Comparison of ENCODE assay signal across 8 cellular contexts in the genomic region with DNA sequence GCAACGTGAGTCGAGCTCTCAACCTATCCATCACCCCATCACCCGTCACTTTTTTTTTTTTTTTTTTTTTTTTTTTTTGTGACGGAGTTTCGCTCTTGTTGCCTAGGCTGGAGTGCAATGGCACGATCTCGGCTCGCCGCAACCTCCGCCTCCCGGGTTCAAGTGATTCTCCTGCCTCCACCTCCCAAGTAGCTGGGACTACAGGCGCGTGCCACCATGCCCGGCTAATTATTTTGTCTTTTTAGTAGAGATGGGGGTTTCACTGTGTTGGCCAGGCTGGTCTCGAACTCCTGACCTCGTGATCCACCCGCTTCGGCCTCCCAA. TPM values are rescaled to one million over a fixed set of nuclear protein-coding genes. Genes with fewer than 3 reads are reported as not detected.
DNase-seq lines count a peak whose midpoint lies in the region; ATAC-seq and TF ChIP-seq lines count a peak whose summit lies in the region.
"Not testable (repeated sequence)": the region's sequence is repeated elsewhere in the genome, so short reads cannot be mapped to it uniquely, and the experiment has no call there.

No MANE protein-coding gene starts in this region.

- not testable (repeated sequence) for H3K9me3 ChIP-seq in BLaER1; KOPT-K1 (ENCODE audit: insufficient read depth, low read length, poor library complexity, severe bottlenecking); right atrium auricular region

- peaks cover 70% of the 10 kb centered on the region for H3K4me1 ChIP-seq in BLaER1
- H3K4me1 ChIP-seq in right atrium auricular region, result not testable (repeated sequence)

- not testable (repeated sequence) for H3K36me3 Mint-ChIP-seq in activated CD4-positive, alpha-beta memory T cell treated with anti-CD3 and anti-CD28 coated beads for 36 hours; chondrocyte (ENCODE audit: low read depth); naive thymus-derived CD8-positive, alpha-beta T cell

- H3K27me3 Mint-ChIP-seq in activated CD4-positive, alpha-beta memory T cell treated with anti-CD3 and anti-CD28 coated beads for 36 hours; chondrocyte (ENCODE audit: low read depth); naive thymus-derived CD8-positive, alpha-beta T cell; stimulated activated naive CD8-positive, alpha-beta T cell treated with anti-CD3 and anti-CD28 coated beads, Interleukin-15, amount 100 ng/mL, for 72 hours: not testable (repeated sequence)

- H3K4me1 Mint-ChIP-seq in activated CD4-positive, alpha-beta memory T cell treated with anti-CD3 and anti-CD28 coated beads for 36 hours (ENCODE audit: low read depth), result peaks cover 13% of the 10 kb centered on the region
- peaks cover 23% of the 10 kb centered on the region for H3K4me1 Mint-ChIP-seq in chondrocyte (ENCODE audit: low read depth)
- peaks cover 12 to 28% (median 26%) of the 10 kb centered on the region in 4 donors for H3K4me1 Mint-ChIP-seq in naive thymus-derived CD8-positive, alpha-beta T cell
- H3K4me1 Mint-ChIP-seq in stimulated activated naive CD8-positive, alpha-beta T cell treated with anti-CD3 and anti-CD28 coated beads, Interleukin-15, amount 100 ng/mL, for 72 hours, result peaks cover 36% of the 10 kb centered on the region

- peak overlapping the region; percentile 81 for H3K4me2 ChIP-seq in BLaER1

- not testable (repeated sequence) for H3K27me3 ChIP-seq in BLaER1, right atrium auricular region

- H3K27ac ChIP-seq in BLaER1, result not testable (repeated sequence)
- H3K27ac ChIP-seq in KOPT-K1 (ENCODE audit: low read depth, low read length, poor library complexity, severe bottlenecking) (peak overlapping the region; percentile 65), right atrium auricular region (peak overlapping the region; percentile 76 to 83)

- H3K4me3 ChIP-seq in BLaER1, result peak overlapping the region; percentile 63
- peak overlapping the region; percentile 42 to 52 for H3K4me3 ChIP-seq in right atrium auricular region

- intact Hi-C loops in activated CD4-positive, alpha-beta memory T cell treated with anti-CD3 and anti-CD28 coated beads for 36 hours (cut with micrococcal nuclease), result loop anchor here (1.0 to 2.0 kb wide), 2 partner anchors 11 to 36 kb away; a partner anchor contains a TSS

- not testable (repeated sequence) for H3K36me3 ChIP-seq in BLaER1; KOPT-K1 (ENCODE audit: insufficient read depth, low read length); right atrium auricular region

- POLR2A ChIA-PET in activated CD4-positive, alpha-beta memory T cell treated with anti-CD3 and anti-CD28 coated beads for 36 hours (lab: Charles Lee), result interaction anchor here (0.8 to 2.6 kb wide), 9 partner anchors 13 to 1112 kb away, joined by 3 to 25 read pairs (median 3); a partner anchor contains a TSS
- POLR2A ChIA-PET in naive thymus-derived CD8-positive, alpha-beta T cell (lab: Charles Lee), result interaction anchor here (0.6 to 2.8 kb wide), 13 partner anchors 9 to 308 kb away, joined by 3 to 37 read pairs (median 6); a partner anchor contains a TSS

- CTCF ChIA-PET in activated CD4-positive, alpha-beta memory T cell treated with anti-CD3 and anti-CD28 coated beads for 36 hours (lab: Charles Lee), result interaction anchor here (0.7 to 1.8 kb wide), 10 partner anchors 9 to 144 kb away, joined by 3 to 9 read pairs (median 4); a partner anchor contains a TSS

- DNase-seq in activated CD4-positive, alpha-beta memory T cell treated with anti-CD3 and anti-CD28 coated beads for 36 hours; chondrocyte (ENCODE audit: low spot score); right atrium auricular region (ENCODE audit: low spot score); naive thymus-derived CD8-positive, alpha-beta T cell; stimulated activated naive CD8-positive, alpha-beta T cell treated with anti-CD3 and anti-CD28 coated beads, Interleukin-15, amount 100 ng/mL, for 72 hours: not testable (repeated sequence)

- peak overlapping the region; percentile 94 for H3K4me3 Mint-ChIP-seq in activated CD4-positive, alpha-beta memory T cell treated with anti-CD3 and anti-CD28 coated beads for 36 hours
- H3K4me3 Mint-ChIP-seq in chondrocyte (ENCODE audit: unreplicated experiment), result peak overlapping the region; percentile 88
- peak overlapping the region; percentile 91 to 98 (median 96) for H3K4me3 Mint-ChIP-seq in naive thymus-derived CD8-positive, alpha-beta T cell
- H3K4me3 Mint-ChIP-seq in stimulated activated naive CD8-positive, alpha-beta T cell treated with anti-CD3 and anti-CD28 coated beads, Interleukin-15, amount 100 ng/mL, for 72 hours, result peak overlapping the region; percentile 92 to 96

- not testable (repeated sequence) for H3K9me3 Mint-ChIP-seq in activated CD4-positive, alpha-beta memory T cell treated with anti-CD3 and anti-CD28 coated beads for 36 hours; chondrocyte (ENCODE audit: low read depth); naive thymus-derived CD8-positive, alpha-beta T cell; stimulated activated naive CD8-positive, alpha-beta T cell treated with anti-CD3 and anti-CD28 coated beads, Interleukin-15, amount 100 ng/mL, for 72 hours

- not testable (repeated sequence) for H4K20me1 ChIP-seq in BLaER1

- peak overlapping the region; percentile 93 for H3K27ac Mint-ChIP-seq in activated CD4-positive, alpha-beta memory T cell treated with anti-CD3 and anti-CD28 coated beads for 36 hours
- H3K27ac Mint-ChIP-seq in chondrocyte (ENCODE audit: unreplicated experiment), result peak overlapping the region; percentile 97
- peak overlapping the region; percentile 95 to 99 (median 98) for H3K27ac Mint-ChIP-seq in naive thymus-derived CD8-positive, alpha-beta T cell
- H3K27ac Mint-ChIP-seq in stimulated activated naive CD8-positive, alpha-beta T cell treated with anti-CD3 and anti-CD28 coated beads, Interleukin-15, amount 100 ng/mL, for 72 hours, result peak overlapping the region; percentile 94 to 95

- ATAC-seq in GM21619 (IDR thresholded peaks at IDR 0.05; ENCODE audit: unreplicated experiment), result peak; percentile 20
- peak; percentile 62 to 67 for ATAC-seq in naive thymus-derived CD8-positive, alpha-beta T cell
- ATAC-seq in stimulated activated naive CD8-positive, alpha-beta T cell treated with anti-CD3 and anti-CD28 coated beads, Interleukin-15, amount 100 ng/mL, for 72 hours, result peak; percentile 65

- not testable (repeated sequence) for TF ChIP-seq CTCF in chondrocyte (IDR thresholded peaks at IDR 0.05); right atrium auricular region (IDR thresholded peaks at IDR 0.05)

- 0 out of 2 replicates have a peak overlapping the region, but pooled peaks have one; percentile 46 for H3K9ac ChIP-seq in BLaER1

RNA-seq across cellular contexts. Expression of a gene that starts 0.4 kb away (rescaled TPM):
- 1 to 10 TPM in 1 of 2 experiments, under 1 TPM in 1; 0.77 to 1.4 TPM for total RNA-seq in activated CD4-positive, alpha-beta memory T cell treated with anti-CD3 and anti-CD28 coated beads for 36 hours
- 0.70 to 0.99 TPM (median 0.77 TPM) in 3 replicates for total RNA-seq in chondrocyte
- under 1 TPM; 0.43 to 0.56 TPM for total RNA-seq in right atrium auricular region
- total RNA-seq in naive thymus-derived CD8-positive, alpha-beta T cell, result not detected
- polyA plus RNA-seq in naive thymus-derived CD8-positive, alpha-beta T cell, result under 1 TPM in 2 of 3 donors, not detected in 1; 0.08 to 0.09 TPM

RNA-seq across cellular contexts. Expression of a gene that starts 12.0 kb away (rescaled TPM):
- 100 to 1,000 TPM; 186 to 203 TPM for total RNA-seq in activated CD4-positive, alpha-beta memory T cell treated with anti-CD3 and anti-CD28 coated beads for 36 hours
- 181 to 189 TPM (median 187 TPM) in 3 replicates for total RNA-seq in chondrocyte
- total RNA-seq in right atrium auricular region, result 10 to 100 TPM; 31.7 to 42.2 TPM
- total RNA-seq in naive thymus-derived CD8-positive, alpha-beta T cell, result 10 to 100 TPM; 69.9 to 79.3 TPM
- polyA plus RNA-seq in naive thymus-derived CD8-positive, alpha-beta T cell, result 10 to 100 TPM; 42.7 to 61.3 (median 50.1) TPM

RNA-seq across cellular contexts. Expression of a gene that starts 35.8 kb away (rescaled TPM):
- total RNA-seq in activated CD4-positive, alpha-beta memory T cell treated with anti-CD3 and anti-CD28 coated beads for 36 hours, result 10 to 100 TPM; 66.6 to 68.0 TPM
- total RNA-seq in chondrocyte, result 78.3 to 86.0 TPM (median 79.4 TPM) in 3 replicates
- 10 to 100 TPM; 23.1 to 29.5 TPM for total RNA-seq in right atrium auricular region
- total RNA-seq in naive thymus-derived CD8-positive, alpha-beta T cell, result 10 to 100 TPM; 30.6 to 34.1 TPM
- polyA plus RNA-seq in naive thymus-derived CD8-positive, alpha-beta T cell, result 10 to 100 TPM; 27.0 to 33.6 (median 27.5) TPM
